In the genomic region with DNA sequence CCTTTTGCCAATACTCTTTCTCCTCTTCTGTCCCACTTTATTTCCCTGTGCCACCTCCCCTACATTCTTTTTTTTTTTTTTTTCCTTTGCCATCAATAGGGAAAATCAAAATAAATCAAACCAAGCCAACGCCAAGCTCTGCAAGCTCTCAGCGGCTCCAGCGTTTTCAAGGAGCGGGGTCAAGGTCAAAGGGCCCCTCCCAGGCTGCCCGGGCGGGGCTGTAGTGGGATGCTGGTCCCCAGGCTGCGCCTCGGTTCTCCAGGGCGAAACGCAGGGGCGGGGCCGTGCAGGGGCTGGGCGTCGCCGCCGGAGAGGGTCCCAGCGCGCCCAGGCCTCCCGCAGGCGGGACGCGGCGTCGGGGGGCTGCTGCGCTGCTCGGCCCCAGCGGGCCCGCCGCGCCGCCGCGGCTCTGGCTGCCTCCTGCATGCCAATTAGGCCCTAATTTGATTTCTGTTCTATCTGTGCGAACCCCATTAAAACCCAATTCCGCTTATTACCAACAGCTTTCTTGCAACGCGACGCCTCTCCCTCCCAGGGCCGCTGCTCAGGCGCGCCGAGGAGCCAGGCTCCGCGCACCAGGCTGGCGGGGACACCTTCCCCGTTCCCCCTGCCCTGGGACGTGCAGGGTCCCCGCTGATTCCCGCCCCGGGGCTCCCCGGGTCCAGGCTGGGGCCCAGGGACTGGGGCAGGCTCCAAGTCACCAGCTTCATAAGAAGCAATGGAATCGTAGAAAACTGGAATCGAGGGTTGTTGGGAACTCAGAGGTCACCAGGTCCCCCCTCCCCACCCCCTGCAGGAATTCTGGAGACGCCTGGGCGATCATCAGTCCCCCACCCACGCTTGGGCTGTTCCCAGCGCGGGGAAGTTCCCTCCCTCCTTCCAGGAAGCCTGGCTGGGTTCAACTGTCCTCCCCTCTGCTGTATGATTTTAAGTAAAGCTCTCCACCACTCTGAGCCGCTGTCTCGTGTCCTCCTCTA, we compare ENCODE assay signal across 8 cellular contexts. TPM values are rescaled to one million over a fixed set of nuclear protein-coding genes. Genes with fewer than 3 reads are reported as not detected.
DNase-seq lines count a peak whose midpoint lies in the region; ATAC-seq and TF ChIP-seq lines count a peak whose summit lies in the region.

No MANE protein-coding gene starts in this region.

- H3K9me3 ChIP-seq in CD4-positive, CD25-positive, alpha-beta regulatory T cell (ENCODE audit: control insufficient read depth in 2 of 2, low read length in 2 of 2), result no peaks in the 10 kb centered on the region

- peak overlapping the region in 2 of 4 donors; percentile 31 to 65 for H3K4me3 Mint-ChIP-seq in CD4-positive, CD25-positive, alpha-beta regulatory T cell
- H3K4me3 Mint-ChIP-seq in IgD-negative memory B cell (peak overlapping the region in 3 of 4 donors; percentile 80 to 87 (median 83)), brain (peak overlapping the region; percentile 64 to 79 (median 73))

- DNase-seq in CD4-positive, CD25-positive, alpha-beta regulatory T cell, result peak in 1 of 3 donors; percentile 11
- no peak for DNase-seq in left lobe of liver (ENCODE audit: low spot score)
- DNase-seq in stimulated activated naive CD4-positive, alpha-beta T cell treated with Interleukin-2 at 50 U/mL for 16 hours (lab: John Stamatoyannopoulos, UW), result peak; percentile 8
- DNase-seq in GM13977 (ENCODE audit: low spot score), result no peak
- no peak for DNase-seq in NCI-H1105 (lab: John Stamatoyannopoulos, UW)
- no peak for DNase-seq in cerebellum (ENCODE audit: low spot score)

- no peaks in the 10 kb centered on the region for H3K27me3 ChIP-seq in CD4-positive, CD25-positive, alpha-beta regulatory T cell (ENCODE audit: control insufficient read depth, insufficient read depth, low read length)

- no peaks in the 10 kb centered on the region for H3K36me3 ChIP-seq in CD4-positive, CD25-positive, alpha-beta regulatory T cell (ENCODE audit: control insufficient read depth, insufficient read depth, low read length)

- peak overlapping the region in 1 of 3 donors; percentile 38 for H3K27ac Mint-ChIP-seq in CD4-positive, CD25-positive, alpha-beta regulatory T cell
- H3K27ac Mint-ChIP-seq in IgD-negative memory B cell, result peak overlapping the region in 1 of 3 donors; percentile 63
- H3K27ac Mint-ChIP-seq in brain, result peak overlapping the region in 3 of 5 experiments; percentile 38 to 68 (median 67)

- peaks cover 31% of the 10 kb centered on the region for H3K27me3 Mint-ChIP-seq in CD4-positive, CD25-positive, alpha-beta regulatory T cell
- H3K27me3 Mint-ChIP-seq in IgD-negative memory B cell (peaks cover 1% of the 10 kb centered on the region), brain (peaks cover 8% of the 10 kb centered on the region)

- H3K9me3 Mint-ChIP-seq in CD4-positive, CD25-positive, alpha-beta regulatory T cell, result peaks cover 0 to 4% (median 0%) of the 10 kb centered on the region in 7 donors
- no peaks in the 10 kb centered on the region for H3K9me3 Mint-ChIP-seq in IgD-negative memory B cell
- no peaks in the 10 kb centered on the region for H3K9me3 Mint-ChIP-seq in brain

- H3K27ac ChIP-seq in CD4-positive, CD25-positive, alpha-beta regulatory T cell (ENCODE audit: insufficient read depth, low read length, poor library complexity, severe bottlenecking), result no peak overlapping the region

- TF ChIP-seq CTCF in brain (conservative IDR thresholded peaks at IDR 0.05) (no peak), GM13977 (IDR thresholded peaks at IDR 0.05; ENCODE audit: extremely low read depth, insufficient read depth, missing control alignments) (no peak)

- H3K4me3 ChIP-seq in CD4-positive, CD25-positive, alpha-beta regulatory T cell (ENCODE audit: low read depth, low read length), result peak overlapping the region; percentile 10

- in situ Hi-C loops in GM13977 (cut with MboI; ENCODE audit: low pct_unique_long_range_greater_than_20kb, low sequenced_read_pairs, unreplicated experiment), result no loop called here

- peak; percentile 28 to 57 for ATAC-seq in CD4-positive, CD25-positive, alpha-beta regulatory T cell (ENCODE audit: low read depth in 2 of 2)
- peak; percentile 54 for ATAC-seq in left lobe of liver

- peaks cover 8% of the 10 kb centered on the region for H3K4me1 ChIP-seq in CD4-positive, CD25-positive, alpha-beta regulatory T cell (ENCODE audit: control insufficient read depth, insufficient read depth, low read length, poor library complexity, severe bottlenecking)

- H3K36me3 Mint-ChIP-seq in CD4-positive, CD25-positive, alpha-beta regulatory T cell, result no peaks in the 10 kb centered on the region
- H3K36me3 Mint-ChIP-seq in IgD-negative memory B cell (peaks cover 2% of the 10 kb centered on the region), brain (no peaks in the 10 kb centered on the region)

- H3K4me1 Mint-ChIP-seq in CD4-positive, CD25-positive, alpha-beta regulatory T cell, result peaks cover 0 to 7% (median 2%) of the 10 kb centered on the region in 4 donors
- H3K4me1 Mint-ChIP-seq in IgD-negative memory B cell (peaks cover 5 to 7% (median 6%) of the 10 kb centered on the region in 3 donors), brain (peaks cover 30% of the 10 kb centered on the region)

RNA-seq across cellular contexts. Expression of a gene that starts 50.7 kb away (rescaled TPM):
- total RNA-seq in CD4-positive, CD25-positive, alpha-beta regulatory T cell, result 2.2 TPM
- polyA plus RNA-seq in CD4-positive, CD25-positive, alpha-beta regulatory T cell, result 10 to 100 TPM in 2 of 4 donors, 1 to 10 TPM in 2; 6.7 to 14.2 (median 10.2) TPM
- polyA plus RNA-seq in IgD-negative memory B cell (6.9 TPM), brain (ENCODE audit: insufficient read depth, low read depth, low replicate concordance) (4.2 TPM)
- total RNA-seq in left lobe of liver (not detected), cerebellum (1.4 TPM)
